ENCODE assay signal across 16 cellular contexts in genomic region chr2:47232738-47233415, GRCh38. TPM values are rescaled to one million over a fixed set of nuclear protein-coding genes. Genes with fewer than 3 reads are reported as not detected.
DNase-seq lines count a peak whose midpoint lies in the region; ATAC-seq, FAIRE-seq and TF ChIP-seq lines count a peak whose summit lies in the region.
"Had no signal": no experiment of that assay in that cellular context is flagged by ENCODE, and none has a peak within 500 bp of the region (broad histone marks: within the 10 kb centered on the region; RNA-seq: fewer than 3 reads in every experiment).

No MANE protein-coding gene starts in this region.

- H3K27me3 ChIP-seq in endothelial cell of umbilical vein (ENCODE audit: control insufficient read depth in 2 of 2, insufficient read depth in 2 of 2, low read length in 2 of 2) = no peaks in the 10 kb centered on the region
- no peaks in the 10 kb centered on the region for H3K27me3 ChIP-seq in transverse colon

- H3K36me3 ChIP-seq in HEK293 (ENCODE audit: control insufficient read depth in 2 of 2, insufficient read depth in 1 of 2, low read length in 2 of 2) (no peaks in the 10 kb centered on the region), endothelial cell of umbilical vein (ENCODE audit: control insufficient read depth in 2 of 2, extremely low read depth in 1 of 2, insufficient read depth in 2 of 2, low read length in 2 of 2) (no peaks in the 10 kb centered on the region), transverse colon (no peaks in the 10 kb centered on the region)
- H3K36me3 ChIP-seq: thoracic aorta had no signal

- H3K4me3 ChIP-seq in A549 (no peak overlapping the region), HEK293 (ENCODE audit: low read depth, low read length) (no peak overlapping the region), endothelial cell of umbilical vein (replicated peaks in 1 of 3; ENCODE audit: insufficient read depth in 1 of 3, low read depth in 1 of 3, low read length in 3 of 3) (no peak overlapping the region), transverse colon (no peak overlapping the region)
- H3K4me3 ChIP-seq: thoracic aorta had no signal

- 87% methylated on average over 8 of the region's 8 CpGs for WGBS in A549 (ENCODE audit: missing lambda C conversion rate)
- 76 to 80% methylated on average over 8 of the region's 8 CpGs for WGBS in transverse colon (ENCODE audit: low coverage in 1 of 2), 2 donors

- H3K9me3 ChIP-seq in A549 = no peaks in the 10 kb centered on the region
- no peaks in the 10 kb centered on the region for H3K9me3 ChIP-seq in HEK293 (ENCODE audit: control insufficient read depth, insufficient read depth, low read depth, low read length)
- no peaks in the 10 kb centered on the region for H3K9me3 ChIP-seq in endothelial cell of umbilical vein (replicated peaks; ENCODE audit: control insufficient read depth, insufficient read depth, low read length)
- no peaks in the 10 kb centered on the region for H3K9me3 ChIP-seq in transverse colon
- H3K9me3 ChIP-seq: thoracic aorta had no signal

- peaks cover 10% of the 10 kb centered on the region for H3K4me1 ChIP-seq in A549
- H3K4me1 ChIP-seq in HEK293 (ENCODE audit: control insufficient read depth, insufficient read depth, low read length) = peaks cover 24% of the 10 kb centered on the region
- no peaks in the 10 kb centered on the region for H3K4me1 ChIP-seq in endothelial cell of umbilical vein (ENCODE audit: control insufficient read depth, extremely low read depth, insufficient read depth, low read length)
- H3K4me1 ChIP-seq in transverse colon = peaks cover 0 to 3% (median 0%) of the 10 kb centered on the region in 4 donors

- H3K79me2 ChIP-seq in endothelial cell of umbilical vein (ENCODE audit: control insufficient read depth, insufficient read depth, low read length) = no peaks in the 10 kb centered on the region

- no peak for TF ChIP-seq RAD21 in A549 (conservative IDR thresholded peaks at IDR 0.05 in 1 of 2, IDR thresholded peaks at IDR 0.05 in 1 of 2)

- TF ChIP-seq EP300 in A549 (IDR thresholded peaks at IDR 0.05) = no peak
- TF ChIP-seq EP300 in transverse colon (IDR thresholded peaks at IDR 0.05; ENCODE audit: low read depth) = no peak

- TF ChIP-seq CTCF in A549 (IDR thresholded peaks at IDR 0.05) (no peak), HEK293 (tag by site-specific recombination; IDR thresholded peaks at IDR 0.05) (no peak), endothelial cell of umbilical vein (IDR thresholded peaks at IDR 0.05; ENCODE audit: extremely low read depth in 1 of 2, insufficient read depth in 1 of 2, low read depth in 1 of 2, low read length in 2 of 2) (no peak), transverse colon (IDR thresholded peaks at IDR 0.05) (no peak)

- no peaks in the 10 kb centered on the region for H3K9me1 ChIP-seq in endothelial cell of umbilical vein (replicated peaks; ENCODE audit: control insufficient read depth, extremely low read depth, insufficient read depth, low read length)

- no peak for ATAC-seq in A549
- ATAC-seq in stimulated activated naive CD8-positive, alpha-beta T cell treated with anti-CD3 and anti-CD28 coated beads, Interleukin-15, Interleukin-2, amounts not matched to agents 100 U/mL and 50 U/mL, for 24 hours = no peak
- ATAC-seq in left lobe of liver = no peak
- ATAC-seq in GM21528 (IDR thresholded peaks at IDR 0.05; ENCODE audit: low FRiP score, unreplicated experiment) = no peak
- ATAC-seq: activated naive CD8-positive, alpha-beta T cell treated with anti-CD3 and anti-CD28 coated beads, Interleukin-2, amount 50 U/mL, for 24 hours; activated T-cell treated with anti-CD3 and anti-CD28 coated beads, Interleukin-2, amount 50 U/mL, for 4 hours; right cardiac atrium had no signal

- no TSS peak for BruUV-seq in endothelial cell of umbilical vein (replicated peaks; lab: Mats Ljungman, UMichigan)

- TF ChIP-seq POLR2A in A549 (IDR thresholded peaks at IDR 0.05; ENCODE audit: low read length) (no peak), endothelial cell of umbilical vein (IDR thresholded peaks at IDR 0.05; ENCODE audit: low read depth, low read length) (no peak), transverse colon (IDR thresholded peaks at IDR 0.05) (no peak)

- H3K27ac ChIP-seq in A549 = no peak overlapping the region; a peak in 1 of 6 replicates
- no peak overlapping the region for H3K27ac ChIP-seq in HEK293 (ENCODE audit: extremely low read depth, low read depth, low read length)
- no peak overlapping the region for H3K27ac ChIP-seq in endothelial cell of umbilical vein (ENCODE audit: insufficient read depth, low read depth, low read length)
- no peak overlapping the region for H3K27ac ChIP-seq in transverse colon
- H3K27ac ChIP-seq: thoracic aorta had no signal

- dilution Hi-C loops in endothelial cell of umbilical vein (cut with MboI; ENCODE audit: extremely low pct_ligation_motif_present, low sequenced_read_pairs) = no loop called here

- H4K20me1 ChIP-seq in endothelial cell of umbilical vein (replicated peaks; ENCODE audit: control insufficient read depth, extremely low read depth, insufficient read depth, low read length) = no peaks in the 10 kb centered on the region

- FAIRE-seq in A549 (lab: Jason Lieb, UNC) (no peak), endothelial cell of umbilical vein (lab: Jason Lieb, UNC) (no peak)

- no peak for DNase-seq in A549 (ENCODE audit: low read depth in 1 of 2, low spot score in 1 of 2)
- DNase-seq in NCI-H748 treated with DMSO at 0.1 percent for 48 hours (lab: John Stamatoyannopoulos, UW) = peak; percentile 38
- DNase-seq in endothelial cell of umbilical vein (ENCODE audit: low read depth, low spot score) = peak; percentile 59
- no peak for DNase-seq in stimulated activated naive CD8-positive, alpha-beta T cell treated with anti-CD3 and anti-CD28 coated beads, Interleukin-15, Interleukin-2, amounts not matched to agents 100 U/mL and 50 U/mL, for 24 hours
- no peak for DNase-seq in transverse colon
- DNase-seq in left lobe of liver (ENCODE audit: low spot score) = no peak
- DNase-seq: activated CD4-positive, alpha-beta T cell treated with anti-CD3 and anti-CD28 coated beads, Interleukin-2, amount 10 ng/mL, durations not matched to agents 24 days and 14 days; activated naive CD8-positive, alpha-beta T cell treated with anti-CD3 and anti-CD28 coated beads, Interleukin-2, amount 50 U/mL, for 24 hours; activated T-cell treated with anti-CD3 and anti-CD28 coated beads, Interleukin-2, amount 50 U/mL, for 4 hours; MV-4-11; NCI-H446 treated with DMSO at 0.1 percent for 48 hours; right cardiac atrium; stimulated activated CD4-positive, alpha-beta T cell treated with anti-CD3 and anti-CD28 coated beads, Interleukin-2, amount 100 ng/mL, for 24 hours had no signal

- POLR2A ChIA-PET in A549 (lab: Yijun Ruan, JAX) (no interaction called here), HEK293 (lab: Yijun Ruan, JAX) (no interaction called here), endothelial cell of umbilical vein (lab: Charles Lee) (no interaction called here)

- no peak overlapping the region for H3K9ac ChIP-seq in endothelial cell of umbilical vein (replicated peaks; ENCODE audit: extremely low read depth, insufficient read depth, low read length)

- intact Hi-C loops in endothelial cell of umbilical vein (cut with micrococcal nuclease) (no loop called here), transverse colon (cut with DNase I; ENCODE audit: low total_unique reads) (no loop called here)

- in situ Hi-C loops in transverse colon (cut with MboI; ENCODE audit: low pct_ligation_motif_present in 1 of 4, low pct_unique_long_range_greater_than_20kb in 1 of 4, low sequenced_read_pairs in 3 of 4) = no loop called here

- no peak overlapping the region for H2AFZ ChIP-seq in endothelial cell of umbilical vein (ENCODE audit: low read depth, low read length)

- CTCF ChIA-PET in A549 (lab: Yijun Ruan, JAX) = no interaction called here
- CTCF ChIA-PET in HEK293 (lab: Yijun Ruan, JAX) = interaction anchor here (1.0 kb wide), 1 partner anchor 90 kb away, joined by 5 read pairs; no protein-coding TSS in a partner anchor
- CTCF ChIA-PET in endothelial cell of umbilical vein (lab: Charles Lee) = no interaction called here

- H3K4me2 ChIP-seq in A549 (0 out of 3 replicates have a peak overlapping the region, but pooled peaks have one; percentile 6), endothelial cell of umbilical vein (ENCODE audit: insufficient read depth, low read length) (no peak overlapping the region)

TF ChIP-seq in A549, 52 proteins besides CTCF, POLR2A, EP300 and RAD21 (continues in another document):
- no peak for TF ChIP-seq CHD2 (IDR thresholded peaks at IDR 0.05; ENCODE audit: low read length, partially characterized antibody)
- TF ChIP-seq RCOR1 (IDR thresholded peaks at IDR 0.05; ENCODE audit: low read depth, low read length) = no peak
- TF ChIP-seq POLR2AphosphoS2 (conservative IDR thresholded peaks at IDR 0.05; ENCODE audit: low read length) = no peak
- no peak for TF ChIP-seq KDM1A (IDR thresholded peaks at IDR 0.05; ENCODE audit: low read depth)

TF ChIP-seq in HEK293, 187 proteins besides CTCF, POLR2A, EP300 and RAD21 (continues in another document):
- no peak for TF ChIP-seq ZFP41 (tag by site-specific recombination; IDR thresholded peaks at IDR 0.05; ENCODE audit: borderline replicate concordance)

TF ChIP-seq in endothelial cell of umbilical vein, 7 proteins besides CTCF, POLR2A, EP300 and RAD21 (continues in another document):
- TF ChIP-seq GATA2 (IDR thresholded peaks at IDR 0.05; ENCODE audit: insufficient read depth, insufficient read length, low read depth, low read length) (no peak), FOS (IDR thresholded peaks at IDR 0.05; ENCODE audit: borderline replicate concordance, insufficient read depth, low read length) (no peak), MAX (IDR thresholded peaks at IDR 0.05; ENCODE audit: insufficient read depth, insufficient read length) (no peak)

RNA-seq across cellular contexts. Expression of gene CALM2, which starts 56.6 kb away (rescaled TPM):
- polyA plus RNA-seq in A549 (2011; rRNA removed) = 1,000 and 1,652 TPM in 2 replicates
- polyA plus RNA-seq in A549 (2012; cell fraction: cytosol; rRNA removed) = 421 and 548 TPM in 2 replicates
- polyA plus RNA-seq in A549 (2012; cell fraction: nucleus; rRNA removed) = 121 and 248 TPM in 2 replicates
- 1,376 to 1,704 TPM (median 1,440 TPM) in 3 replicates for polyA plus RNA-seq in A549 (2017; fragmentation: RNase III; extraction: RNeasy Plus Mini Kit Qiagen cat#74134 plus additional on column Dnase treatment)
- 173 and 174 TPM in 2 replicates for polyA minus RNA-seq in A549 (2011; rRNA and poly(A)+ RNA removed)
- total RNA-seq in endothelial cell of umbilical vein = 446 and 501 TPM in 2 replicates
- polyA plus RNA-seq in endothelial cell of umbilical vein = 209 and 327 TPM in 2 replicates
- polyA plus RNA-seq in endothelial cell of umbilical vein (2011; cell fraction: cytosol; rRNA removed) = 312 and 385 TPM in 2 replicates
- 146 and 242 TPM in 2 replicates for polyA plus RNA-seq in endothelial cell of umbilical vein (2011; cell fraction: nucleus; rRNA removed)
- polyA plus RNA-seq in endothelial cell of umbilical vein (2012) = 674 and 938 TPM in 2 replicates
- polyA minus RNA-seq in endothelial cell of umbilical vein = 79.6 and 100 TPM in 2 replicates
- 129 TPM for polyA minus RNA-seq in endothelial cell of umbilical vein (2011; cell fraction: cytosol; rRNA and poly(A)+ RNA removed)
- polyA minus RNA-seq in endothelial cell of umbilical vein (2011; cell fraction: nucleus; rRNA and poly(A)+ RNA removed) = 71.9 and 97.9 TPM in 2 replicates
- total RNA-seq in transverse colon = 100 to 1,000 TPM; 201 to 712 (median 409) TPM
- 141 TPM for total RNA-seq in left lobe of liver

Comparison
In these comparisons a context has a peak if more than half of its experiments do, and no peak if none do; other contexts are left out.
1. DNase-seq: peak in NCI-H748 treated with DMSO at 0.1 percent for 48 hours (single experiment) and endothelial cell of umbilical vein (single experiment); none in A549 (0 of 2), stimulated activated naive CD8-positive, alpha-beta T cell treated with anti-CD3 and anti-CD28 coated beads, Interleukin-15, Interleukin-2, amounts not matched to agents 100 U/mL and 50 U/mL, for 24 hours (single experiment), transverse colon (single experiment) and left lobe of liver (single experiment).